In genomic region chr6:128478230-128479047, GRCh38 we compare ENCODE assay signal across 10 cellular contexts. TPM values are rescaled to one million over a fixed set of nuclear protein-coding genes. Genes with fewer than 3 reads are reported as not detected.
DNase-seq lines count a peak whose midpoint lies in the region; ATAC-seq lines count a peak whose summit lies in the region.
"Had no signal": no experiment of that assay in that cellular context is flagged by ENCODE, and none has a peak within 500 bp of the region (broad histone marks: within the 10 kb centered on the region; RNA-seq: fewer than 3 reads in every experiment).

No MANE protein-coding gene starts in this region.

- H3K4me1 Mint-ChIP-seq in activated CD8-positive, alpha-beta memory T cell treated with anti-CD3 and anti-CD28 coated beads, Interleukin-2, amount 10 ng/mL, durations not matched to agents 7 days and 5 days, result peaks cover 8% of the 10 kb centered on the region
- peaks cover 10% of the 10 kb centered on the region for H3K4me1 Mint-ChIP-seq in activated T-helper 17 cell treated with anti-CD3 and anti-CD28 coated beads, Interleukin-2, amount 50 U/mL, for 72 hours
- peaks cover 0 to 8% of the 10 kb centered on the region in 2 donors for H3K4me1 Mint-ChIP-seq in stimulated activated naive B cell treated with anti-CD40 and anti-IgM and Interleukin-4, amounts not matched to agents 10 μg/mL and 1 μg/mL and 100 μg/mL, for 72 hours

- DNase-seq in activated CD8-positive, alpha-beta memory T cell treated with anti-CD3 and anti-CD28 coated beads, Interleukin-2, amount 10 ng/mL, durations not matched to agents 7 days and 5 days, result no peak
- DNase-seq in activated CD8-positive, alpha-beta memory T cell treated with anti-CD3 and anti-CD28 coated beads, Interleukin-2, amount 50 U/mL, for 48 hours, result no peak
- no peak for DNase-seq in left lobe of liver (ENCODE audit: low spot score)
- DNase-seq in superior temporal gyrus (ENCODE audit: extremely low spot score), result peak; percentile 23
- DNase-seq in stimulated activated CD4-positive, alpha-beta T cell treated with anti-CD3 and anti-CD28 coated beads, Interleukin-2, amount 100 ng/mL, for 48 hours, result no peak
- DNase-seq in stimulated activated naive B cell treated with anti-CD40 and anti-IgM and Interleukin-4, amounts not matched to agents 10 μg/mL and 1 μg/mL and 100 μg/mL, for 72 hours, result no peak
- DNase-seq: NCI-H526 treated with DMSO at 0.1 percent for 48 hours had no signal

- H3K27me3 Mint-ChIP-seq in activated CD8-positive, alpha-beta memory T cell treated with anti-CD3 and anti-CD28 coated beads, Interleukin-2, amount 10 ng/mL, durations not matched to agents 7 days and 5 days, result no peaks in the 10 kb centered on the region
- no peaks in the 10 kb centered on the region for H3K27me3 Mint-ChIP-seq in activated T-helper 17 cell treated with anti-CD3 and anti-CD28 coated beads, Interleukin-2, amount 50 U/mL, for 72 hours
- no peaks in the 10 kb centered on the region for H3K27me3 Mint-ChIP-seq in stimulated activated naive B cell treated with anti-CD40 and anti-IgM and Interleukin-4, amounts not matched to agents 10 μg/mL and 1 μg/mL and 100 μg/mL, for 72 hours
- H3K27me3 Mint-ChIP-seq: brain had no signal

- H3K36me3 Mint-ChIP-seq in activated CD8-positive, alpha-beta memory T cell treated with anti-CD3 and anti-CD28 coated beads, Interleukin-2, amount 10 ng/mL, durations not matched to agents 7 days and 5 days, result peaks cover 4% of the 10 kb centered on the region
- H3K36me3 Mint-ChIP-seq in activated T-helper 17 cell treated with anti-CD3 and anti-CD28 coated beads, Interleukin-2, amount 50 U/mL, for 72 hours (ENCODE audit: low read depth), result no peaks in the 10 kb centered on the region
- no peaks in the 10 kb centered on the region for H3K36me3 Mint-ChIP-seq in stimulated activated naive B cell treated with anti-CD40 and anti-IgM and Interleukin-4, amounts not matched to agents 10 μg/mL and 1 μg/mL and 100 μg/mL, for 72 hours
- H3K36me3 Mint-ChIP-seq: brain had no signal

- peak overlapping the region; percentile 65 for H3K4me3 Mint-ChIP-seq in activated CD8-positive, alpha-beta memory T cell treated with anti-CD3 and anti-CD28 coated beads, Interleukin-2, amount 10 ng/mL, durations not matched to agents 7 days and 5 days
- peak overlapping the region; percentile 65 for H3K4me3 Mint-ChIP-seq in activated T-helper 17 cell treated with anti-CD3 and anti-CD28 coated beads, Interleukin-2, amount 50 U/mL, for 72 hours
- no peak overlapping the region for H3K4me3 Mint-ChIP-seq in stimulated activated naive B cell treated with anti-CD40 and anti-IgM and Interleukin-4, amounts not matched to agents 10 μg/mL and 1 μg/mL and 100 μg/mL, for 72 hours
- H3K4me3 Mint-ChIP-seq: brain had no signal

- ATAC-seq in activated CD8-positive, alpha-beta memory T cell treated with anti-CD3 and anti-CD28 coated beads, Interleukin-2, amount 10 ng/mL, durations not matched to agents 7 days and 5 days, result peak; percentile 53
- ATAC-seq in activated T-helper 17 cell treated with anti-CD3 and anti-CD28 coated beads, Interleukin-2, amount 50 U/mL, for 72 hours (replicated peaks), result no peak
- ATAC-seq in left lobe of liver, result peak; percentile 77
- ATAC-seq in HG02970 (IDR thresholded peaks at IDR 0.05; ENCODE audit: low FRiP score, unreplicated experiment), result no peak
- ATAC-seq in stimulated activated naive B cell treated with anti-CD40 and anti-IgM and Interleukin-4, amounts not matched to agents 10 μg/mL and 1 μg/mL and 100 μg/mL, for 72 hours (replicated peaks), result no peak

- no peaks in the 10 kb centered on the region for H3K9me3 Mint-ChIP-seq in activated CD8-positive, alpha-beta memory T cell treated with anti-CD3 and anti-CD28 coated beads, Interleukin-2, amount 10 ng/mL, durations not matched to agents 7 days and 5 days (ENCODE audit: low read depth)
- no peaks in the 10 kb centered on the region for H3K9me3 Mint-ChIP-seq in activated T-helper 17 cell treated with anti-CD3 and anti-CD28 coated beads, Interleukin-2, amount 50 U/mL, for 72 hours
- no peaks in the 10 kb centered on the region for H3K9me3 Mint-ChIP-seq in stimulated activated naive B cell treated with anti-CD40 and anti-IgM and Interleukin-4, amounts not matched to agents 10 μg/mL and 1 μg/mL and 100 μg/mL, for 72 hours
- H3K9me3 Mint-ChIP-seq: brain had no signal

- peak overlapping the region; percentile 65 for H3K27ac Mint-ChIP-seq in activated CD8-positive, alpha-beta memory T cell treated with anti-CD3 and anti-CD28 coated beads, Interleukin-2, amount 10 ng/mL, durations not matched to agents 7 days and 5 days
- no peak overlapping the region for H3K27ac Mint-ChIP-seq in activated T-helper 17 cell treated with anti-CD3 and anti-CD28 coated beads, Interleukin-2, amount 50 U/mL, for 72 hours
- H3K27ac Mint-ChIP-seq in stimulated activated naive B cell treated with anti-CD40 and anti-IgM and Interleukin-4, amounts not matched to agents 10 μg/mL and 1 μg/mL and 100 μg/mL, for 72 hours, result no peak overlapping the region
- H3K27ac Mint-ChIP-seq: brain had no signal

- CTCF ChIA-PET in activated CD8-positive, alpha-beta memory T cell treated with anti-CD3 and anti-CD28 coated beads, Interleukin-2, amount 10 ng/mL, durations not matched to agents 7 days and 5 days (lab: Charles Lee), result no interaction called here

RNA-seq across cellular contexts. Expression of gene PTPRK, which starts 42.0 kb away (rescaled TPM):
- total RNA-seq in activated CD8-positive, alpha-beta memory T cell treated with anti-CD3 and anti-CD28 coated beads, Interleukin-2, amount 10 ng/mL, durations not matched to agents 7 days and 5 days, result 1 to 10 TPM; 2.6 to 7.8 TPM
- total RNA-seq in activated T-helper 17 cell treated with anti-CD3 and anti-CD28 coated beads, Interleukin-2, amount 50 U/mL, for 72 hours, result 10 to 100 TPM in 1 of 2 donors, 1 to 10 TPM in 1; 7.6 to 12.3 TPM
- 38.2 TPM for total RNA-seq in left lobe of liver

Comparison
In these comparisons a context has a peak if more than half of its experiments do, and no peak if none do; other contexts are left out.
1. ATAC-seq: peak in activated CD8-positive, alpha-beta memory T cell treated with anti-CD3 and anti-CD28 coated beads, Interleukin-2, amount 10 ng/mL, durations not matched to agents 7 days and 5 days (single experiment) and left lobe of liver (single experiment); none in activated T-helper 17 cell treated with anti-CD3 and anti-CD28 coated beads, Interleukin-2, amount 50 U/mL, for 72 hours (single experiment), HG02970 (single experiment) and stimulated activated naive B cell treated with anti-CD40 and anti-IgM and Interleukin-4, amounts not matched to agents 10 μg/mL and 1 μg/mL and 100 μg/mL, for 72 hours (0 of 2).
2. H3K4me3 Mint-ChIP-seq: peak in activated CD8-positive, alpha-beta memory T cell treated with anti-CD3 and anti-CD28 coated beads, Interleukin-2, amount 10 ng/mL, durations not matched to agents 7 days and 5 days (single experiment) and activated T-helper 17 cell treated with anti-CD3 and anti-CD28 coated beads, Interleukin-2, amount 50 U/mL, for 72 hours (single experiment); none in stimulated activated naive B cell treated with anti-CD40 and anti-IgM and Interleukin-4, amounts not matched to agents 10 μg/mL and 1 μg/mL and 100 μg/mL, for 72 hours (0 of 2).